ENCODE assay signal across 1 cellular context in the genomic region with DNA sequence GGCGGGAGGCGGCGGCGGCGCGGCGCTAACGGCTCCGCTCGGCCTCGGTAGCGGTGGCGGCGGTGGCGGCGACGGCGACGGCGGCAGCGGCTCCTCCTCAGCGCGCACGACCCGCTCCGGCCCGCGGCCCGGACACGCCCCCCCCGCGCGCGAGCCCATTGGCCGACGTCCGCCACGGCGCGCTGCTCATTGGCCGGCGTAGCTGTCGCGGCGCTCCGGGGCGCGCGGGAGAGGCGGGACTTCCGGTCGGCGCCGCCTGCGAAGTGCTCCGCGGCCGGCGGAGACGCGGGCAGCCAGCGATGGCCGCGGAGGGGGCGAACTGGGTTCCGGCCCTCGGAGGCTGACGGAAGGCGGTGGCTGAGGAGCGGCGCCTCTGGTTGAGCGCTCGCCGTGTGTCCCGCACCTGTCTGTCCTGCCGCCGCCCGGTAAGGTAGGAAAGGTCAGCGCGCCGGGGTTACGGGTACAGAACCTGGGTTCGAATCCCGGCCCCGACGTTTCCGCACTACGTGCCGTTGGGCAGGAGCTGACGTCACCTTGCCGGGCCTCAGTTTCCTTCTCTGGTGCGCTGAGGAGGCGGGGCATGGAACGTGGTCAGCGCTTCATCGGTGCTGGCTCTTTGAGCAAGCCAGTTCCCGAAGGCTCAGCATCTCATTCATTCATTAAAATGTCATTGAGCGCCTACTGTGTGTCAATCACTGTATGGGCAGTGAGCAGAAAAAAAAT.
TF ChIP-seq lines count a peak whose summit lies in the region.

A gene (minus strand): TSS at position 108 of the 723 bp plus-strand sequence. CDS start 13,826 bp downstream, outside the sequence.

TF ChIP-seq in HepG2, 621 proteins besides CTCF, POLR2A, EP300 and RAD21 (continued from another document and continues in another):
- TF ChIP-seq, protein P1, sequence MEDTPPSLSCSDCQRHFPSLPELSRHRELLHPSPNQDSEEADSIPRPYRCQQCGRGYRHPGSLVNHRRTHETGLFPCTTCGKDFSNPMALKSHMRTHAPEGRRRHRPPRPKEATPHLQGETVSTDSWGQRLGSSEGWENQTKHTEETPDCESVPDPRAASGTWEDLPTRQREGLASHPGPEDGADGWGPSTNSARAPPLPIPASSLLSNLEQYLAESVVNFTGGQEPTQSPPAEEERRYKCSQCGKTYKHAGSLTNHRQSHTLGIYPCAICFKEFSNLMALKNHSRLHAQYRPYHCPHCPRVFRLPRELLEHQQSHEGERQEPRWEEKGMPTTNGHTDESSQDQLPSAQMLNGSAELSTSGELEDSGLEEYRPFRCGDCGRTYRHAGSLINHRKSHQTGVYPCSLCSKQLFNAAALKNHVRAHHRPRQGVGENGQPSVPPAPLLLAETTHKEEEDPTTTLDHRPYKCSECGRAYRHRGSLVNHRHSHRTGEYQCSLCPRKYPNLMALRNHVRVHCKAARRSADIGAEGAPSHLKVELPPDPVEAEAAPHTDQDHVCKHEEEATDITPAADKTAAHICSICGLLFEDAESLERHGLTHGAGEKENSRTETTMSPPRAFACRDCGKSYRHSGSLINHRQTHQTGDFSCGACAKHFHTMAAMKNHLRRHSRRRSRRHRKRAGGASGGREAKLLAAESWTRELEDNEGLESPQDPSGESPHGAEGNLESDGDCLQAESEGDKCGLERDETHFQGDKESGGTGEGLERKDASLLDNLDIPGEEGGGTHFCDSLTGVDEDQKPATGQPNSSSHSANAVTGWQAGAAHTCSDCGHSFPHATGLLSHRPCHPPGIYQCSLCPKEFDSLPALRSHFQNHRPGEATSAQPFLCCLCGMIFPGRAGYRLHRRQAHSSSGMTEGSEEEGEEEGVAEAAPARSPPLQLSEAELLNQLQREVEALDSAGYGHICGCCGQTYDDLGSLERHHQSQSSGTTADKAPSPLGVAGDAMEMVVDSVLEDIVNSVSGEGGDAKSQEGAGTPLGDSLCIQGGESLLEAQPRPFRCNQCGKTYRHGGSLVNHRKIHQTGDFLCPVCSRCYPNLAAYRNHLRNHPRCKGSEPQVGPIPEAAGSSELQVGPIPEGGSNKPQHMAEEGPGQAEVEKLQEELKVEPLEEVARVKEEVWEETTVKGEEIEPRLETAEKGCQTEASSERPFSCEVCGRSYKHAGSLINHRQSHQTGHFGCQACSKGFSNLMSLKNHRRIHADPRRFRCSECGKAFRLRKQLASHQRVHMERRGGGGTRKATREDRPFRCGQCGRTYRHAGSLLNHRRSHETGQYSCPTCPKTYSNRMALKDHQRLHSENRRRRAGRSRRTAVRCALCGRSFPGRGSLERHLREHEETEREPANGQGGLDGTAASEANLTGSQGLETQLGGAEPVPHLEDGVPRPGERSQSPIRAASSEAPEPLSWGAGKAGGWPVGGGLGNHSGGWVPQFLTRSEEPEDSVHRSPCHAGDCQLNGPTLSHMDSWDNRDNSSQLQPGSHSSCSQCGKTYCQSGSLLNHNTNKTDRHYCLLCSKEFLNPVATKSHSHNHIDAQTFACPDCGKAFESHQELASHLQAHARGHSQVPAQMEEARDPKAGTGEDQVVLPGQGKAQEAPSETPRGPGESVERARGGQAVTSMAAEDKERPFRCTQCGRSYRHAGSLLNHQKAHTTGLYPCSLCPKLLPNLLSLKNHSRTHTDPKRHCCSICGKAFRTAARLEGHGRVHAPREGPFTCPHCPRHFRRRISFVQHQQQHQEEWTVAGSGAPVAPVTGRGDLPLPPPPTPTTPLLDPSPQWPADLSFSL (CRISPR knock-in tag; IDR thresholded peaks at IDR 0.05): no peak
- peak; percentile 61; the same call in 1 of the 2 replicates for TF ChIP-seq ZBTB38 (CRISPR knock-in tag; IDR thresholded peaks at IDR 0.05)
- TF ChIP-seq NFRKB (IDR thresholded peaks at IDR 0.05): no peak
- no peak for TF ChIP-seq EHMT2 (IDR thresholded peaks at IDR 0.05; ENCODE audit: borderline replicate concordance, low read depth, low read length)
- TF ChIP-seq BRD4 (CRISPR knock-in tag; IDR thresholded peaks at IDR 0.05): peak; percentile 76; the same call in 1 of the 2 replicates
- no peak for TF ChIP-seq TP53 (CRISPR knock-in tag; conservative IDR thresholded peaks at IDR 0.05)
- no peak for TF ChIP-seq HMG20A (CRISPR knock-in tag; IDR thresholded peaks at IDR 0.05; ENCODE audit: borderline replicate concordance)
- TF ChIP-seq ZNF766 (CRISPR knock-in tag; IDR thresholded peaks at IDR 0.05; ENCODE audit: borderline replicate concordance): 0 out of 2 replicates have a peak, but pooled peaks have one; percentile 42
- TF ChIP-seq, protein P2, sequence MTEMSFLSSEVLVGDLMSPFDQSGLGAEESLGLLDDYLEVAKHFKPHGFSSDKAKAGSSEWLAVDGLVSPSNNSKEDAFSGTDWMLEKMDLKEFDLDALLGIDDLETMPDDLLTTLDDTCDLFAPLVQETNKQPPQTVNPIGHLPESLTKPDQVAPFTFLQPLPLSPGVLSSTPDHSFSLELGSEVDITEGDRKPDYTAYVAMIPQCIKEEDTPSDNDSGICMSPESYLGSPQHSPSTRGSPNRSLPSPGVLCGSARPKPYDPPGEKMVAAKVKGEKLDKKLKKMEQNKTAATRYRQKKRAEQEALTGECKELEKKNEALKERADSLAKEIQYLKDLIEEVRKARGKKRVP (CRISPR knock-in tag; IDR thresholded peaks at IDR 0.05): peak in 1 of 2 experiments; percentile 51; a peak in 1 of 4 replicates
- TF ChIP-seq HNRNPK (IDR thresholded peaks at IDR 0.05; ENCODE audit: low read depth, low read length, poor library complexity, severe bottlenecking): no peak
- TF ChIP-seq TBL1XR1 (IDR thresholded peaks at IDR 0.05; ENCODE audit: borderline replicate concordance, low read length, partially characterized antibody): peak; percentile 34
- no peak for TF ChIP-seq JUND (CRISPR knock-in tag; IDR thresholded peaks at IDR 0.05)
- TF ChIP-seq FOXA1 (IDR thresholded peaks at IDR 0.05): no peak
- 0 out of 2 replicates have a peak, but pooled peaks have one; percentile 15 for TF ChIP-seq FOXA1 (CRISPR knock-in tag; IDR thresholded peaks at IDR 0.05)
- no peak for TF ChIP-seq GTF2F1 (IDR thresholded peaks at IDR 0.05; ENCODE audit: low read length)
- TF ChIP-seq, protein P3, sequence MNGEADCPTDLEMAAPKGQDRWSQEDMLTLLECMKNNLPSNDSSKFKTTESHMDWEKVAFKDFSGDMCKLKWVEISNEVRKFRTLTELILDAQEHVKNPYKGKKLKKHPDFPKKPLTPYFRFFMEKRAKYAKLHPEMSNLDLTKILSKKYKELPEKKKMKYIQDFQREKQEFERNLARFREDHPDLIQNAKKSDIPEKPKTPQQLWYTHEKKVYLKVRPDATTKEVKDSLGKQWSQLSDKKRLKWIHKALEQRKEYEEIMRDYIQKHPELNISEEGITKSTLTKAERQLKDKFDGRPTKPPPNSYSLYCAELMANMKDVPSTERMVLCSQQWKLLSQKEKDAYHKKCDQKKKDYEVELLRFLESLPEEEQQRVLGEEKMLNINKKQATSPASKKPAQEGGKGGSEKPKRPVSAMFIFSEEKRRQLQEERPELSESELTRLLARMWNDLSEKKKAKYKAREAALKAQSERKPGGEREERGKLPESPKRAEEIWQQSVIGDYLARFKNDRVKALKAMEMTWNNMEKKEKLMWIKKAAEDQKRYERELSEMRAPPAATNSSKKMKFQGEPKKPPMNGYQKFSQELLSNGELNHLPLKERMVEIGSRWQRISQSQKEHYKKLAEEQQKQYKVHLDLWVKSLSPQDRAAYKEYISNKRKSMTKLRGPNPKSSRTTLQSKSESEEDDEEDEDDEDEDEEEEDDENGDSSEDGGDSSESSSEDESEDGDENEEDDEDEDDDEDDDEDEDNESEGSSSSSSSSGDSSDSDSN (CRISPR knock-in tag; IDR thresholded peaks at IDR 0.05): peak; percentile 82; the same call in 1 of the 2 replicates
- TF ChIP-seq, protein P4, sequence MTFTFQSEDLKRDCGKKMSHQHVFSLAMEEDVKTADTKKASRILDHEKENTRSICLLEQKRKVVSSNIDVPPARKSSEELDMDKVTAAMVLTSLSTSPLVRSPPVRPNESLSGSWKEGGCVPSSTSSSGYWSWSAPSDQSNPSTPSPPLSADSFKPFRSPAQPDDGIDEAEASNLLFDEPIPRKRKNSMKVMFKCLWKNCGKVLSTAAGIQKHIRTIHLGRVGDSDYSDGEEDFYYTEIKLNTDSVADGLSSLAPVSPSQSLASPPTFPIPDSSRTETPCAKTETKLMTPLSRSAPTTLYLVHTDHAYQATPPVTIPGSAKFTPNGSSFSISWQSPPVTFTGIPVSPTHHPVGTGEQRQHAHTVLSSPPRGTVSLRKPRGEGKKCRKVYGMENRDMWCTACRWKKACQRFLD (CRISPR knock-in tag; IDR thresholded peaks at IDR 0.05; ENCODE audit: borderline replicate concordance): 0 out of 2 replicates have a peak, but pooled peaks have one; percentile 69
- TF ChIP-seq DNMT1 (CRISPR knock-in tag; IDR thresholded peaks at IDR 0.05): peak; percentile 81; the same call in 1 of the 2 replicates
- TF ChIP-seq KDM2A (CRISPR knock-in tag; IDR thresholded peaks at IDR 0.05; ENCODE audit: borderline replicate concordance, low read depth): 0 out of 2 replicates have a peak, but pooled peaks have one; percentile 53
- TF ChIP-seq, protein P5, sequence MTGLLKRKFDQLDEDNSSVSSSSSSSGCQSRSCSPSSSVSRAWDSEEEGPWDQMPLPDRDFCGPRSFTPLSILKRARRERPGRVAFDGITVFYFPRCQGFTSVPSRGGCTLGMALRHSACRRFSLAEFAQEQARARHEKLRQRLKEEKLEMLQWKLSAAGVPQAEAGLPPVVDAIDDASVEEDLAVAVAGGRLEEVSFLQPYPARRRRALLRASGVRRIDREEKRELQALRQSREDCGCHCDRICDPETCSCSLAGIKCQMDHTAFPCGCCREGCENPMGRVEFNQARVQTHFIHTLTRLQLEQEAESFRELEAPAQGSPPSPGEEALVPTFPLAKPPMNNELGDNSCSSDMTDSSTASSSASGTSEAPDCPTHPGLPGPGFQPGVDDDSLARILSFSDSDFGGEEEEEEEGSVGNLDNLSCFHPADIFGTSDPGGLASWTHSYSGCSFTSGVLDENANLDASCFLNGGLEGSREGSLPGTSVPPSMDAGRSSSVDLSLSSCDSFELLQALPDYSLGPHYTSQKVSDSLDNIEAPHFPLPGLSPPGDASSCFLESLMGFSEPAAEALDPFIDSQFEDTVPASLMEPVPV (CRISPR knock-in tag; IDR thresholded peaks at IDR 0.05): no peak
- peak; percentile 83 for TF ChIP-seq ZNF891 (CRISPR knock-in tag; IDR thresholded peaks at IDR 0.05)
- TF ChIP-seq, protein P6, sequence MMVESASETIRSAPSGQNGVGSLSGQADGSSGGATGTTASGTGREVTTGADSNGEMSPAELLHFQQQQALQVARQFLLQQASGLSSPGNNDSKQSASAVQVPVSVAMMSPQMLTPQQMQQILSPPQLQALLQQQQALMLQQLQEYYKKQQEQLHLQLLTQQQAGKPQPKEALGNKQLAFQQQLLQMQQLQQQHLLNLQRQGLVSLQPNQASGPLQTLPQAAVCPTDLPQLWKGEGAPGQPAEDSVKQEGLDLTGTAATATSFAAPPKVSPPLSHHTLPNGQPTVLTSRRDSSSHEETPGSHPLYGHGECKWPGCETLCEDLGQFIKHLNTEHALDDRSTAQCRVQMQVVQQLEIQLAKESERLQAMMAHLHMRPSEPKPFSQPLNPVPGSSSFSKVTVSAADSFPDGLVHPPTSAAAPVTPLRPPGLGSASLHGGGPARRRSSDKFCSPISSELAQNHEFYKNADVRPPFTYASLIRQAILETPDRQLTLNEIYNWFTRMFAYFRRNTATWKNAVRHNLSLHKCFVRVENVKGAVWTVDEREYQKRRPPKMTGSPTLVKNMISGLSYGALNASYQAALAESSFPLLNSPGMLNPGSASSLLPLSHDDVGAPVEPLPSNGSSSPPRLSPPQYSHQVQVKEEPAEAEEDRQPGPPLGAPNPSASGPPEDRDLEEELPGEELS (CRISPR knock-in tag; IDR thresholded peaks at IDR 0.05): peak; percentile 22; the same call in 1 of the 2 replicates
- no peak for TF ChIP-seq SIN3B (IDR thresholded peaks at IDR 0.05; ENCODE audit: low read length)
- no peak for TF ChIP-seq ZNF569 (CRISPR knock-in tag; IDR thresholded peaks at IDR 0.05; ENCODE audit: borderline replicate concordance)
- TF ChIP-seq ZNF782 (CRISPR knock-in tag; IDR thresholded peaks at IDR 0.05; ENCODE audit: borderline replicate concordance): 0 out of 2 replicates have a peak, but pooled peaks have one; percentile 29
- TF ChIP-seq ZNF777 (CRISPR knock-in tag; IDR thresholded peaks at IDR 0.05): peak; percentile 81
- peak; percentile 21; the same call in 1 of the 2 replicates for TF ChIP-seq HCFC1 (IDR thresholded peaks at IDR 0.05; ENCODE audit: low read depth, low read length)
- no peak for TF ChIP-seq AGO2 (optimal IDR thresholded peaks at IDR 0.05; ENCODE audit: low read depth, low read length)
- TF ChIP-seq ZMYM2 (CRISPR knock-in tag; IDR thresholded peaks at IDR 0.05): peak; percentile 76
- TF ChIP-seq SSRP1 (CRISPR knock-in tag; IDR thresholded peaks at IDR 0.05): no peak
- 0 out of 2 replicates have a peak, but pooled peaks have one; percentile 31 for TF ChIP-seq ZNF343 (CRISPR knock-in tag; IDR thresholded peaks at IDR 0.05)
- TF ChIP-seq, protein P7, sequence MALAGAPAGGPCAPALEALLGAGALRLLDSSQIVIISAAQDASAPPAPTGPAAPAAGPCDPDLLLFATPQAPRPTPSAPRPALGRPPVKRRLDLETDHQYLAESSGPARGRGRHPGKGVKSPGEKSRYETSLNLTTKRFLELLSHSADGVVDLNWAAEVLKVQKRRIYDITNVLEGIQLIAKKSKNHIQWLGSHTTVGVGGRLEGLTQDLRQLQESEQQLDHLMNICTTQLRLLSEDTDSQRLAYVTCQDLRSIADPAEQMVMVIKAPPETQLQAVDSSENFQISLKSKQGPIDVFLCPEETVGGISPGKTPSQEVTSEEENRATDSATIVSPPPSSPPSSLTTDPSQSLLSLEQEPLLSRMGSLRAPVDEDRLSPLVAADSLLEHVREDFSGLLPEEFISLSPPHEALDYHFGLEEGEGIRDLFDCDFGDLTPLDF (CRISPR knock-in tag; IDR thresholded peaks at IDR 0.05): peak; percentile 25; the same call in 1 of the 2 replicates
- TF ChIP-seq ATAD3A (CRISPR knock-in tag; IDR thresholded peaks at IDR 0.05): no peak
- TF ChIP-seq ZNF768 (CRISPR knock-in tag; IDR thresholded peaks at IDR 0.05): peak; percentile 71; the same call in 1 of the 2 replicates
- TF ChIP-seq, protein P8, sequence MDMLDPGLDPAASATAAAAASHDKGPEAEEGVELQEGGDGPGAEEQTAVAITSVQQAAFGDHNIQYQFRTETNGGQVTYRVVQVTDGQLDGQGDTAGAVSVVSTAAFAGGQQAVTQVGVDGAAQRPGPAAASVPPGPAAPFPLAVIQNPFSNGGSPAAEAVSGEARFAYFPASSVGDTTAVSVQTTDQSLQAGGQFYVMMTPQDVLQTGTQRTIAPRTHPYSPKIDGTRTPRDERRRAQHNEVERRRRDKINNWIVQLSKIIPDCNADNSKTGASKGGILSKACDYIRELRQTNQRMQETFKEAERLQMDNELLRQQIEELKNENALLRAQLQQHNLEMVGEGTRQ (IDR thresholded peaks at IDR 0.05; ENCODE audit: low read depth, low read length): no peak
- TF ChIP-seq, protein P8 (CRISPR knock-in tag; IDR thresholded peaks at IDR 0.05; ENCODE audit: borderline replicate concordance): no peak
